1 cellular context compared by ENCODE assay signal in genomic region chr19:15293751-15294505, GRCh38.
TF ChIP-seq lines count a peak whose summit lies in the region.

No MANE protein-coding gene starts in this region.

TF ChIP-seq in H1, 55 proteins besides CTCF, POLR2A, EP300 and RAD21:
- no peak for TF ChIP-seq TCF12 (IDR thresholded peaks at IDR 0.05; ENCODE audit: low read depth, low read length)
- no peak for TF ChIP-seq JUN (IDR thresholded peaks at IDR 0.05; ENCODE audit: low read depth, low read length)
- no peak for TF ChIP-seq NRF1 (IDR thresholded peaks at IDR 0.05; ENCODE audit: low read depth, low read length)
- TF ChIP-seq BCL11A (IDR thresholded peaks at IDR 0.05; ENCODE audit: low read depth in 2 of 2, low read length in 2 of 2): no peak
- no peak for TF ChIP-seq ZNF274 (IDR thresholded peaks at IDR 0.05; ENCODE audit: borderline replicate concordance, extremely low read depth, low read length)
- TF ChIP-seq CBX5 (IDR thresholded peaks at IDR 0.05; ENCODE audit: low read depth, low read length): no peak
- no peak for TF ChIP-seq BACH1 (IDR thresholded peaks at IDR 0.05; ENCODE audit: low read length)
- no peak for TF ChIP-seq ASH2L (IDR thresholded peaks at IDR 0.05; ENCODE audit: low read length)
- TF ChIP-seq TEAD4 (IDR thresholded peaks at IDR 0.05; ENCODE audit: low read depth, low read length): no peak
- TF ChIP-seq ATF3 (IDR thresholded peaks at IDR 0.05; ENCODE audit: insufficient read depth, low read depth, low read length): no peak
- TF ChIP-seq CHD7 (IDR thresholded peaks at IDR 0.05; ENCODE audit: insufficient replicate concordance, low read length): no peak
- TF ChIP-seq GTF2F1 (IDR thresholded peaks at IDR 0.05; ENCODE audit: borderline replicate concordance, low read depth, low read length): no peak
- no peak for TF ChIP-seq POU5F1 (IDR thresholded peaks at IDR 0.05; ENCODE audit: low read depth, low read length)
